ENCODE assay signal across 8 cellular contexts in the genomic region with DNA sequence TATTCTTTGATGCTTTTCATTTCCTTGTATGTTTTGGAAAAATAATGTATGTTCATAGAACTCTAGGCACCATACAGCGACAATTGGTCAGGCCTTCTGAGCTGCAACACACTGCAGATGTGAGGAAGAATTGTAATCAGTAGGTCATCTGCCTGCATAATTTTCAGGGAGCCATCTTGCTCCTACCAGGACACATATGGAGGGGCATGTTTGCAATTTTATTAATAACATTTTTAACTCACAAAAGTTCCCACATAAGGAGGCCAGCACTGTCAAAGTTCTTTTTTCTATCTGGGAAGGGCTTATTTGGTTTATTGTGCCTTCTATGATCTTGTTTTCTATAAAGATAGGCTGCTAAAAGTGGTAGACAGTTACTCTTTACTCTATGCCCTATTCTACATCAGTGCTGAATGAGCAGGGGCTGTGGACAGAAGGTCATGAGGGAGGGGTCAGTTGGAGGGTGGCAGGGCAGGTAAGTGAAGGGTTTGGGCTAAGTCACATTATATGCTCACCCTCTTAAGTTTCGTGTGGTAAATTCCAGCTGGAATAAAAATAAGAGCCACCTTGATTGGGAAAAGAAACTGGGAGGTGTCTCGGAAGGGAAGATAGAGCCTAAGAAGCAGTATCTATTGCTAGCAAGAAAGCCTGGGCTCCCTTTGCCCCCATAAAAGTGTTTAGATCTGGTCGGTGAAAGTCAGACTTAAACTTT.
"Had no signal": no experiment of that assay in that cellular context is flagged by ENCODE, and none has a peak within 500 bp of the region (broad histone marks: within the 10 kb centered on the region; RNA-seq: fewer than 3 reads in every experiment).

No MANE protein-coding gene starts in this region.

- H3K4me1 ChIP-seq: HAP-1 had no signal

- DNase-seq: GM23248, GOT3, H7, IMR-90, KBM-7 had no signal

- H2AFZ ChIP-seq: GM23248 had no signal

- H3K9ac ChIP-seq: GM23248, KMS-11 had no signal

- H3K4me3 ChIP-seq: GM23248, HAP-1 had no signal

- H3K27ac ChIP-seq: GM23248, KMS-11 had no signal

- H3K36me3 ChIP-seq: HAP-1 had no signal

- H3K9me3 ChIP-seq: HAP-1 had no signal

- H3K4me2 ChIP-seq: KMS-11 had no signal

- FAIRE-seq: HTR-8/SVneo had no signal
